26 cellular contexts compared by ENCODE assay signal in the genomic region with DNA sequence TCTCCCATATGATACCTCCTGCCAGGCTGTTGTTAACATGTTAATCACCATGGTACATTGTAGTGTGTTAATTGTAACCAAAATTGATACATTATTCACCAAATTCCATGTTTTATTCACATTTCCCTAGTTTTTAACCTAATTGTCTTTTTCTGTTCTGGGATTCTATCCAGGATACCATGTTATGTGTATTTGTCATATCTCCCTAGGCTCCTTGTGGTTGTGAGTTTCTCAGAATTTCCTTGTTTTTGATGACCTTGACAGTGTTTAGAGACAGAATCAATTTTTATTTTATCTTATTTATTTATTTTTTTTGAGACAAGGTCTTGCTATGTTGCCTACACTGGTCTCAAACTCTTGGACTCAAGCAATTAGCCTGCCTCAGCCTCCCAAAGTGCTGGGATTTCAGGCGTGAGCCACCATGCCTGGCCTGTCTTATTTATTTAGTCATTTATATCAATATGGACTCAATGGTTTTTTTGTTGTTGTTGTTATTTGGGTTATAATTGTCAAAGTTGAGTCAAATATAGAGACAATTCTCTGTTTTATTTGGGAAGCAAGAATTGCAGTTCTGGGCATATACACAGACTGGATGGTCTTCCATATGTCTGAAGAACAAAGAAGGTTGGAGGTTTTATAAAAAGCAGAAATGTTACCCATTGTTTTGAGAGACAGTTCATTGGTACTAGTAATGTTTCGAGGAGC. TPM values are rescaled to one million over a fixed set of nuclear protein-coding genes. Genes with fewer than 3 reads are reported as not detected.
A peak's percentile ranks its signal among the peaks of the same experiment; 100 is the strongest.
DNase-seq lines count a peak whose midpoint lies in the region; ATAC-seq, FAIRE-seq and TF ChIP-seq lines count a peak whose summit lies in the region.
"Had no signal": no experiment of that assay in that cellular context is flagged by ENCODE, and none has a peak within 500 bp of the region (broad histone marks: within the 10 kb centered on the region; RNA-seq: fewer than 3 reads in every experiment).

No MANE protein-coding gene starts in this region.

- no peaks in the 10 kb centered on the region for H3K9me3 Mint-ChIP-seq in CD4-positive, alpha-beta T cell
- H3K9me3 Mint-ChIP-seq in osteocyte (ENCODE audit: unreplicated experiment): no peaks in the 10 kb centered on the region
- H3K9me3 Mint-ChIP-seq: activated naive CD4-positive, alpha-beta T cell treated with anti-CD3 and anti-CD28 coated beads, Interleukin-2, amount 10 ng/mL, durations not matched to agents 7 days and 5 days; activated T-helper 1 cell treated with anti-CD3 and anti-CD28 coated beads, Interleukin-12 subunit alpha, Interleukin-12 subunit beta, Interleukin-2, Interleukin-4 antibody, amounts not matched to agents 30 ng/mL and 10 ng/mL and 1 ng/mL, durations not matched to agents 14 hours and 24 hours and 36 hours; HFFc6; neural progenitor cell; T-cell; WTC11 had no signal

- H3K27me3 Mint-ChIP-seq in CD4-positive, alpha-beta T cell: no peaks in the 10 kb centered on the region
- no peaks in the 10 kb centered on the region for H3K27me3 Mint-ChIP-seq in osteocyte (ENCODE audit: unreplicated experiment)
- H3K27me3 Mint-ChIP-seq: activated naive CD4-positive, alpha-beta T cell treated with anti-CD3 and anti-CD28 coated beads, Interleukin-2, amount 10 ng/mL, durations not matched to agents 7 days and 5 days; progenitor cell of endocrine pancreas; T-cell had no signal

- H4K20me1 ChIP-seq in OCI-LY7 (ENCODE audit: insufficient read depth, low read length): peaks cover 3% of the 10 kb centered on the region; the same call in 1 of the 2 replicates

- no peak overlapping the region for H3K4me3 ChIP-seq in OCI-LY7 (ENCODE audit: low read depth, low read length, poor library complexity, severe bottlenecking)
- H3K4me3 ChIP-seq in mucosa of rectum (ENCODE audit: low read length in 2 of 2): no peak overlapping the region
- H3K4me3 ChIP-seq: neural progenitor cell, right lobe of liver, stomach, thyroid gland had no signal

- peaks cover 100% of the 10 kb centered on the region for H3K4me1 Mint-ChIP-seq in CD4-positive, alpha-beta T cell (ENCODE audit: low read depth)
- H3K4me1 Mint-ChIP-seq in osteocyte (ENCODE audit: unreplicated experiment): peaks cover 17% of the 10 kb centered on the region

- no peaks in the 10 kb centered on the region for H3K9me3 ChIP-seq in CD4-positive, alpha-beta T cell (ENCODE audit: control insufficient read depth, low read length)
- H3K9me3 ChIP-seq in OCI-LY7 (ENCODE audit: low read length) (no peaks in the 10 kb centered on the region), mucosa of rectum (ENCODE audit: control insufficient read depth in 2 of 2, low read length in 2 of 2) (no peaks in the 10 kb centered on the region)
- H3K9me3 ChIP-seq: right lobe of liver, stomach, thyroid gland had no signal

- H3K4me1 ChIP-seq in OCI-LY7 (ENCODE audit: insufficient read depth, low read length, poor library complexity, severe bottlenecking): peaks cover 39% of the 10 kb centered on the region
- peaks cover 20 to 28% of the 10 kb centered on the region in 2 donors for H3K4me1 ChIP-seq in mucosa of rectum (ENCODE audit: control insufficient read depth in 2 of 2, insufficient read depth in 2 of 2, low read length in 2 of 2)

- no TSS peak for BruUV-seq in OCI-LY7 (replicated peaks; lab: Mats Ljungman, UMichigan)

- POLR2A ChIA-PET in CD4-positive, alpha-beta T cell (lab: Charles Lee): interaction anchor here (0.8 to 2.0 kb wide), 6 partner anchors 11 to 41 kb away, joined by 3 to 20 read pairs (median 4); no protein-coding TSS in a partner anchor
- POLR2A ChIA-PET in OCI-LY7 (lab: Charles Lee): interaction anchor here (0.6 to 1.5 kb wide), 8 partner anchors 9 to 28 kb away, joined by 3 to 5 read pairs (median 3); no protein-coding TSS in a partner anchor

- no peak for DNase-seq in CD4-positive, alpha-beta T cell
- DNase-seq in GM12892 (ENCODE audit: insufficient read length) (no peak), OCI-LY7 (ENCODE audit: low spot score) (no peak), hippocampal formation (lab: John Stamatoyannopoulos, UW) (no peak), posterior vena cava (ENCODE audit: low spot score) (no peak), osteocyte (ENCODE audit: extremely low spot score, unreplicated experiment) (no peak)
- DNase-seq: amniotic stem cell, HFFc6, hypothalamus, NCI-H1105, NCI-H446 treated with DMSO at 0.1 percent for 48 hours, NCI-H774, right lobe of liver, stomach had no signal

- peak overlapping the region; percentile 57 for H3K27ac Mint-ChIP-seq in CD4-positive, alpha-beta T cell
- H3K27ac Mint-ChIP-seq in osteocyte (ENCODE audit: unreplicated experiment): no peak overlapping the region
- H3K27ac Mint-ChIP-seq: HFFc6, neural progenitor cell, progenitor cell of endocrine pancreas, WTC11 had no signal

- no peak for TF ChIP-seq CTCF in CD4-positive, alpha-beta T cell (IDR thresholded peaks at IDR 0.05)
- no peak for TF ChIP-seq CTCF in OCI-LY7 (conservative IDR thresholded peaks at IDR 0.05; ENCODE audit: low read length)
- no peak for TF ChIP-seq CTCF in osteocyte (IDR thresholded peaks at IDR 0.05)

- no peaks in the 10 kb centered on the region for H3K9me2 ChIP-seq in OCI-LY7 (ENCODE audit: insufficient read depth, low read length)

- 0 out of 2 replicates have a peak, but pooled peaks have one; percentile 12 for TF ChIP-seq POLR2A in GM12892 (IDR thresholded peaks at IDR 0.05; ENCODE audit: low read depth, low read length)

- CTCF ChIA-PET in CD4-positive, alpha-beta T cell (lab: Charles Lee): interaction anchor here (0.6 to 2.1 kb wide), 13 partner anchors 8 to 776 kb away, joined by 3 to 27 read pairs (median 5); no protein-coding TSS in a partner anchor
- CTCF ChIA-PET in OCI-LY7 (lab: Charles Lee; ENCODE audit: unreplicated experiment): interaction anchor here (0.6 to 1.7 kb wide), 4 partner anchors 16 to 827 kb away, joined by 4 to 11 read pairs (median 5); no protein-coding TSS in a partner anchor

- no peak for ATAC-seq in CD4-positive, alpha-beta T cell (ENCODE audit: poor library complexity)
- ATAC-seq in esophagus mucosa: no peak

- H2AFZ ChIP-seq in OCI-LY7 (ENCODE audit: low read length): no peak overlapping the region
- H2AFZ ChIP-seq: neural progenitor cell had no signal

- peaks cover 28% of the 10 kb centered on the region for H3K36me3 Mint-ChIP-seq in CD4-positive, alpha-beta T cell (ENCODE audit: low read depth)
- no peaks in the 10 kb centered on the region for H3K36me3 Mint-ChIP-seq in osteocyte (ENCODE audit: unreplicated experiment)
- H3K36me3 Mint-ChIP-seq: WTC11 had no signal

- FAIRE-seq in GM12892 (lab: Jason Lieb, UNC): no peak
- FAIRE-seq: H1 had no signal

- no peak overlapping the region for H3K4me3 Mint-ChIP-seq in CD4-positive, alpha-beta T cell
- no peak overlapping the region for H3K4me3 Mint-ChIP-seq in osteocyte (ENCODE audit: unreplicated experiment)
- H3K4me3 Mint-ChIP-seq: activated naive CD4-positive, alpha-beta T cell treated with anti-CD3 and anti-CD28 coated beads, Interleukin-2, amount 10 ng/mL, durations not matched to agents 7 days and 5 days; activated T-helper 1 cell treated with anti-CD3 and anti-CD28 coated beads, Interleukin-12 subunit alpha, Interleukin-12 subunit beta, Interleukin-2, Interleukin-4 antibody, amounts not matched to agents 30 ng/mL and 10 ng/mL and 1 ng/mL, durations not matched to agents 14 hours and 24 hours and 36 hours; HFFc6; neural progenitor cell; WTC11 had no signal

- intact Hi-C loops in CD4-positive, alpha-beta T cell (cut with DNase I, micrococcal nuclease): loop anchor here in 1 of 2 experiments (2.0 kb wide), 1 partner anchor 42 kb away; a partner anchor contains a TSS
- intact Hi-C loops in OCI-LY7 (cut with micrococcal nuclease; ENCODE audit: unreplicated experiment) (loop anchor here (5.0 kb wide), 1 partner anchor 65 kb away; no protein-coding TSS in a partner anchor), posterior vena cava (cut with DNase I) (no loop called here)

- H3K36me3 ChIP-seq in OCI-LY7 (ENCODE audit: insufficient read depth, low read length): no peaks in the 10 kb centered on the region
- no peaks in the 10 kb centered on the region for H3K36me3 ChIP-seq in mucosa of rectum (ENCODE audit: control insufficient read depth in 2 of 2, insufficient read depth in 2 of 2, low read length in 2 of 2)
- H3K36me3 ChIP-seq: brain microvascular endothelial cell, neural progenitor cell, right lobe of liver, stomach, thyroid gland had no signal

- no peaks in the 10 kb centered on the region for H3K27me3 ChIP-seq in CD4-positive, alpha-beta T cell (ENCODE audit: control insufficient read depth, insufficient read depth, low read length)
- no peaks in the 10 kb centered on the region for H3K27me3 ChIP-seq in mucosa of rectum (ENCODE audit: control insufficient read depth in 2 of 2, insufficient read depth in 2 of 2, low read length in 2 of 2)
- H3K27me3 ChIP-seq: brain microvascular endothelial cell, neural progenitor cell, right lobe of liver, stomach, thyroid gland had no signal

- H3K27ac ChIP-seq in CD4-positive, alpha-beta T cell (ENCODE audit: low read depth, low read length): no peak overlapping the region
- H3K27ac ChIP-seq in OCI-LY7 (ENCODE audit: low read depth, low read length, poor library complexity, severe bottlenecking) (no peak overlapping the region), mucosa of rectum (ENCODE audit: low read depth in 2 of 2, low read length in 2 of 2) (peak overlapping the region; percentile 15 to 38)
- H3K27ac ChIP-seq: brain microvascular endothelial cell, neural progenitor cell, right lobe of liver, RWPE1, thyroid gland had no signal

- H3K9ac ChIP-seq in mucosa of rectum (ENCODE audit: low read depth in 1 of 2, low read length in 2 of 2): no peak overlapping the region
- H3K9ac ChIP-seq: neural progenitor cell had no signal

- no peaks in the 10 kb centered on the region for H3K79me2 ChIP-seq in OCI-LY7 (ENCODE audit: insufficient read depth, low read depth, low read length)

- peak overlapping the region; percentile 13; the same call in 1 of the 2 replicates for H3K4me2 ChIP-seq in OCI-LY7 (ENCODE audit: low read length)
- H3K4me2 ChIP-seq: neural progenitor cell had no signal

RNA-seq across cellular contexts. Expression of a gene that starts 42.6 kb away (rescaled TPM):
- total RNA-seq in CD4-positive, alpha-beta T cell: 10 to 100 TPM; 86.4 to 89.2 TPM
- 22.2 TPM for polyA plus RNA-seq in GM12892 (2012; ENCODE audit: missing spikeins)
- 14.3 and 28.5 TPM in 2 replicates for total RNA-seq in OCI-LY7 (2014; rRNA removed; shearing (Covaris generic))
- 27.5 and 28.6 TPM in 2 replicates for total RNA-seq in OCI-LY7 (2022)
- 10 to 100 TPM; 31.5 to 42.9 TPM for total RNA-seq in posterior vena cava
- total RNA-seq in esophagus mucosa: 8.2 TPM
- total RNA-seq in osteocyte: 31.4 and 31.5 TPM in 2 replicates

Comparison
In these comparisons a context has a peak if more than half of its experiments do, and no peak if none do; other contexts are left out.
1. H3K27ac ChIP-seq: peak in mucosa of rectum (2 of 2); none in CD4-positive, alpha-beta T cell (single experiment) and OCI-LY7 (single experiment).